21 cellular contexts compared by ENCODE assay signal in genomic region chr12:119715268-119715620, GRCh38. TPM values are rescaled to one million over a fixed set of nuclear protein-coding genes. Genes with fewer than 3 reads are reported as not detected.
DNase-seq lines count a peak whose midpoint lies in the region; ATAC-seq and TF ChIP-seq lines count a peak whose summit lies in the region.
"Had no signal": no experiment of that assay in that cellular context is flagged by ENCODE, and none has a peak within 500 bp of the region (broad histone marks: within the 10 kb centered on the region; RNA-seq: fewer than 3 reads in every experiment).

No MANE protein-coding gene starts in this region.

- H3K4me1 ChIP-seq in fibroblast of lung (ENCODE audit: control insufficient read depth, extremely low read depth, insufficient read depth, low read length) = peaks cover 5% of the 10 kb centered on the region
- peaks cover 18% of the 10 kb centered on the region for H3K4me1 ChIP-seq in psoas muscle
- H3K4me1 ChIP-seq in mesendoderm (ENCODE audit: control insufficient read depth, low read depth, low read length) = no peaks in the 10 kb centered on the region

- H3K9ac ChIP-seq in fibroblast of lung (ENCODE audit: insufficient read depth, low read length) (no peak overlapping the region), mesendoderm (ENCODE audit: low read length) (no peak overlapping the region)

- no peak overlapping the region for H2AK5ac ChIP-seq in mesendoderm (ENCODE audit: low read length)

- H2AFZ ChIP-seq in fibroblast of lung (ENCODE audit: low read length) = no peak overlapping the region

- no peak overlapping the region for H3K27ac Mint-ChIP-seq in type B pancreatic cell
- H3K27ac Mint-ChIP-seq: activated CD4-positive, alpha-beta memory T cell treated with anti-CD3 and anti-CD28 coated beads, Interleukin-2, amount 10 ng/mL, durations not matched to agents 7 days and 5 days; T-helper 1 cell treated with Interleukin-12 subunit alpha and Interleukin-12 subunit beta and Interleukin-4 antibody, amounts not matched to agents 30 μg/mL and 1 μg/mL, for 36 hours had no signal

- H4K20me1 ChIP-seq in fibroblast of lung (ENCODE audit: control insufficient read depth, extremely low read depth, insufficient read depth, low read length) = no peaks in the 10 kb centered on the region

- no peak overlapping the region for H2BK15ac ChIP-seq in mesendoderm (replicated peaks; ENCODE audit: low read depth)

- H3K4me3 ChIP-seq in fibroblast of lung (replicated peaks in 1 of 4; ENCODE audit: control extremely low read depth in 1 of 4, insufficient read depth in 1 of 4, low read depth in 3 of 4, low read length in 4 of 4) = no peak overlapping the region
- H3K4me3 ChIP-seq in psoas muscle = no peak overlapping the region
- H3K4me3 ChIP-seq in mesendoderm (ENCODE audit: low read length) = no peak overlapping the region
- H3K4me3 ChIP-seq: cardiac muscle cell had no signal

- peaks cover 5% of the 10 kb centered on the region for H3K4me1 Mint-ChIP-seq in type B pancreatic cell (ENCODE audit: unreplicated experiment)

- H4K8ac ChIP-seq in mesendoderm (ENCODE audit: low read depth, low read length) = no peak overlapping the region

- no peaks in the 10 kb centered on the region for H3K79me1 ChIP-seq in mesendoderm (ENCODE audit: low read length)

- H3K18ac ChIP-seq in mesendoderm (ENCODE audit: low read length) = no peak overlapping the region

- H2BK5ac ChIP-seq in mesendoderm (ENCODE audit: low read length) = no peak overlapping the region

- H3K23ac ChIP-seq in mesendoderm (ENCODE audit: low read length) = no peak overlapping the region

- peak overlapping the region; percentile 51; the same call in 1 of the 2 replicates for H3K27ac ChIP-seq in VCaP
- no peak overlapping the region for H3K27ac ChIP-seq in fibroblast of lung (ENCODE audit: insufficient read depth, low read length)
- peak overlapping the region; percentile 81 for H3K27ac ChIP-seq in psoas muscle
- H3K27ac ChIP-seq in mesendoderm (ENCODE audit: low read depth, low read length) = no peak overlapping the region
- H3K27ac ChIP-seq: cardiac muscle cell, WERI-Rb-1 had no signal

- no peak for TF ChIP-seq CTCF in VCaP (conservative IDR thresholded peaks at IDR 0.05)
- no peak for TF ChIP-seq CTCF in fibroblast of lung (conservative IDR thresholded peaks at IDR 0.05 in 1 of 2, IDR thresholded peaks at IDR 0.05 in 1 of 2; ENCODE audit: low read depth in 1 of 2, low read length in 2 of 2)
- no peak for TF ChIP-seq CTCF in psoas muscle (IDR thresholded peaks at IDR 0.05)
- TF ChIP-seq CTCF in type B pancreatic cell (conservative IDR thresholded peaks at IDR 0.05) = no peak

- no peak overlapping the region for H3K56ac ChIP-seq in mesendoderm (ENCODE audit: low read length)

- WGBS in psoas muscle, 3 donors = 95 to 97% (median 96%) methylated on average over 3 of the region's 3 CpGs
- no CpG with 5 or more reads among the region's 3 CpGs for WGBS in mesendoderm (ENCODE audit: extremely low coverage, insufficient coverage, low lambda C conversion rate)

- H3K9me3 ChIP-seq in fibroblast of lung (ENCODE audit: control insufficient read depth, insufficient read depth, low read depth, low read length) (no peaks in the 10 kb centered on the region), psoas muscle (no peaks in the 10 kb centered on the region)

- H3K4me3 Mint-ChIP-seq in type B pancreatic cell = no peak overlapping the region
- H3K4me3 Mint-ChIP-seq: activated CD4-positive, alpha-beta memory T cell treated with anti-CD3 and anti-CD28 coated beads, Interleukin-2, amount 10 ng/mL, durations not matched to agents 7 days and 5 days; activated T-cell treated with anti-CD3 and anti-CD28 coated beads, Interleukin-2, amount 50 U/mL, for 4 hours; T-helper 1 cell treated with Interleukin-12 subunit alpha and Interleukin-12 subunit beta and Interleukin-4 antibody, amounts not matched to agents 30 μg/mL and 1 μg/mL, for 36 hours had no signal

- peaks cover 14% of the 10 kb centered on the region for H3K36me3 ChIP-seq in fibroblast of lung (ENCODE audit: control insufficient read depth, insufficient read depth, low read length)
- H3K36me3 ChIP-seq in psoas muscle (ENCODE audit: insufficient read depth in 1 of 2, low read depth in 1 of 2) = no peaks in the 10 kb centered on the region
- peaks cover 10% of the 10 kb centered on the region for H3K36me3 ChIP-seq in mesendoderm (ENCODE audit: control insufficient read depth, insufficient read depth, low read length)
- H3K36me3 ChIP-seq: cardiac muscle cell had no signal

- H3K9me3 Mint-ChIP-seq in type B pancreatic cell = no peaks in the 10 kb centered on the region
- H3K9me3 Mint-ChIP-seq: activated CD4-positive, alpha-beta memory T cell treated with anti-CD3 and anti-CD28 coated beads, Interleukin-2, amount 10 ng/mL, durations not matched to agents 7 days and 5 days; activated T-cell treated with anti-CD3 and anti-CD28 coated beads, Interleukin-2, amount 50 U/mL, for 4 hours; T-helper 1 cell treated with Interleukin-12 subunit alpha and Interleukin-12 subunit beta and Interleukin-4 antibody, amounts not matched to agents 30 μg/mL and 1 μg/mL, for 36 hours had no signal

- ATAC-seq in psoas muscle = no peak
- ATAC-seq: sciatic nerve had no signal

- intact Hi-C loops in psoas muscle (cut with DNase I) = no loop called here

- no peak overlapping the region for H3K4ac ChIP-seq in mesendoderm (ENCODE audit: low read depth, low read length)

- DNase-seq in ELR (ENCODE audit: low read depth) = peak; percentile 71
- peak; percentile 13 to 56 for DNase-seq in fibroblast of lung (ENCODE audit: low read depth in 2 of 2)
- no peak for DNase-seq in psoas muscle
- no peak for DNase-seq in type B pancreatic cell (ENCODE audit: extremely low spot score, unreplicated experiment)
- DNase-seq in mesendoderm = no peak
- DNase-seq in NAMALWA (ENCODE audit: low spot score) = no peak
- DNase-seq in SW480 (ENCODE audit: low spot score) = no peak
- DNase-seq: activated CD4-positive, alpha-beta memory T cell treated with anti-CD3 and anti-CD28 coated beads, Interleukin-2, amount 10 ng/mL, durations not matched to agents 7 days and 5 days; activated naive CD4-positive, alpha-beta T cell treated with anti-CD3 and anti-CD28 coated beads, Interleukin-2, amount 50 U/mL, for 16 hours; activated T-cell treated with anti-CD3 and anti-CD28 coated beads, Interleukin-2, amount 50 U/mL, for 4 hours; H7; hippocampal formation; MV-4-11; NCI-H1930; NCI-H446 treated with DMSO at 0.1 percent for 48 hours; Right ventricle myocardium superior; WERI-Rb-1 had no signal

- H3K36me3 Mint-ChIP-seq in type B pancreatic cell = peaks cover 38% of the 10 kb centered on the region

- H3K27me3 Mint-ChIP-seq in type B pancreatic cell = no peaks in the 10 kb centered on the region
- H3K27me3 Mint-ChIP-seq: activated CD4-positive, alpha-beta memory T cell treated with anti-CD3 and anti-CD28 coated beads, Interleukin-2, amount 10 ng/mL, durations not matched to agents 7 days and 5 days had no signal

- no peak overlapping the region for H4K5ac ChIP-seq in mesendoderm (ENCODE audit: low read length)

- H3K27me3 ChIP-seq in fibroblast of lung (ENCODE audit: control insufficient read depth, insufficient read depth, low read length) (no peaks in the 10 kb centered on the region), psoas muscle (ENCODE audit: insufficient read depth in 3 of 3, low read length in 2 of 3) (no peaks in the 10 kb centered on the region), mesendoderm (ENCODE audit: insufficient read depth, low read length, poor library complexity) (no peaks in the 10 kb centered on the region)
- H3K27me3 ChIP-seq: cardiac muscle cell had no signal

- no peak overlapping the region for H2BK120ac ChIP-seq in mesendoderm (ENCODE audit: low read depth, low read length)

- H3K79me2 ChIP-seq in fibroblast of lung (ENCODE audit: control insufficient read depth, insufficient read depth, low read length) = no peaks in the 10 kb centered on the region
- no peaks in the 10 kb centered on the region for H3K79me2 ChIP-seq in mesendoderm (ENCODE audit: control insufficient read depth, insufficient read depth, low read length)

- H3K4me2 ChIP-seq in fibroblast of lung (ENCODE audit: extremely low read depth, insufficient read depth, low read length) = no peak overlapping the region
- no peak overlapping the region for H3K4me2 ChIP-seq in mesendoderm (ENCODE audit: low read length)

RNA-seq across cellular contexts. Expression of gene PRKAB1, which starts 47.3 kb away (rescaled TPM):
- 14.6 and 17.0 TPM in 2 replicates for total RNA-seq in fibroblast of lung
- polyA plus RNA-seq in fibroblast of lung = 23.8 and 28.7 TPM in 2 replicates
- 14.1 and 14.2 TPM in 2 replicates for polyA plus RNA-seq in fibroblast of lung (2012)
- polyA minus RNA-seq in fibroblast of lung (ENCODE audit: low replicate concordance) = 16.5 and 18.0 TPM in 2 replicates
- 10 to 100 TPM in 2 of 4 donors, 1 to 10 TPM in 2; 9.0 to 16.7 (median 10.9) TPM for total RNA-seq in psoas muscle
- 10 to 100 TPM; 11.7 to 14.9 (median 11.9) TPM for polyA plus RNA-seq in psoas muscle
- 26.5 and 32.5 TPM in 2 replicates for total RNA-seq in type B pancreatic cell (ENCODE audit: low replicate concordance)
- 21.5 TPM for polyA plus RNA-seq in mesendoderm (2013, experiment 1 of 2)
- 19.4 TPM for polyA plus RNA-seq in mesendoderm (2013, experiment 2 of 2)

Comparison
In these comparisons a context has a peak if more than half of its experiments do, and no peak if none do; other contexts are left out.
1. DNase-seq: peak in ELR (single experiment) and fibroblast of lung (2 of 2); none in psoas muscle (0 of 2), type B pancreatic cell (single experiment), mesendoderm (single experiment), NAMALWA (single experiment) and SW480 (single experiment).
2. H3K27ac ChIP-seq: peak in VCaP (single experiment) and psoas muscle (single experiment); none in fibroblast of lung (single experiment) and mesendoderm (single experiment).